ENCODE assay signal across 9 cellular contexts in the genomic region with DNA sequence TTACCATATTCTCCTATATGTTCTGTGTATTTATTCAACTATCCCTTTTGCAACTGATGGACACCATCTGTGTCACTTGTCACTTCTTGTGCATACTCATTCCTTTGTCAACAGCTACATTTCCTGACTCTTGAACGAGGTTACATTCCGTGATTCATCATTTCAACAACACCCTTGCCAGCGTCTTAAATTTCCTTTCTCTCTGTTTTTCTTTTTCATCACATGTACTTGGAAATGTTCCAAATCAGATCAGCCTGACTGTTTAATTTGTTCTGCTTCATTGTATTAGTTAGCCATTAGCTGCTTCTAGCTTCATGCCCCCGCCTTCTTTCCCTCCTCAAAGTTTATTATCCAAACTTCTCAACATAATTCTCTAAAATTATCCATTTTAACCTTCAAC.
DNase-seq lines count a peak whose midpoint lies in the region; ATAC-seq and TF ChIP-seq lines count a peak whose summit lies in the region.
"Had no signal": no experiment of that assay in that cellular context is flagged by ENCODE, and none has a peak within 500 bp of the region (broad histone marks: within the 10 kb centered on the region; RNA-seq: fewer than 3 reads in every experiment).

No MANE protein-coding gene starts in this region.

- TF ChIP-seq RAD21 in Ishikawa (IDR thresholded peaks at IDR 0.05; ENCODE audit: low read depth): no peak

- H3K27me3 Mint-ChIP-seq in activated CD8-positive, alpha-beta T cell treated with anti-CD3 and anti-CD28 coated beads for 36 hours: no peaks in the 10 kb centered on the region

- ATAC-seq in activated CD8-positive, alpha-beta T cell treated with anti-CD3 and anti-CD28 coated beads for 36 hours: no peak

- no peaks in the 10 kb centered on the region for H3K36me3 Mint-ChIP-seq in activated CD8-positive, alpha-beta T cell treated with anti-CD3 and anti-CD28 coated beads for 36 hours (ENCODE audit: low read depth)

- H3K4me1 Mint-ChIP-seq in activated CD8-positive, alpha-beta T cell treated with anti-CD3 and anti-CD28 coated beads for 36 hours (ENCODE audit: low read depth): peaks cover 20% of the 10 kb centered on the region

- DNase-seq in DMS53 (lab: John Stamatoyannopoulos, UW) (peak; percentile 93), astrocyte of the hippocampus (ENCODE audit: low read depth, low spot score) (peak; percentile 76), kidney tubule cell (ENCODE audit: low spot score) (peak; percentile 95), NOMO-1 treated with DMSO at 0.1 percent for 48 hours (lab: John Stamatoyannopoulos, UW; ENCODE audit: unreplicated experiment) (no peak), NCI-H2107 (lab: John Stamatoyannopoulos, UW) (no peak)
- no peak for DNase-seq in activated naive CD4-positive, alpha-beta T cell (lab: John Stamatoyannopoulos, UW)
- no peak for DNase-seq in activated CD8-positive, alpha-beta T cell treated with anti-CD3 and anti-CD28 coated beads for 36 hours

- POLR2A ChIA-PET in activated CD8-positive, alpha-beta T cell treated with anti-CD3 and anti-CD28 coated beads for 36 hours (lab: Charles Lee): no interaction called here

- CTCF ChIA-PET in activated CD8-positive, alpha-beta T cell treated with anti-CD3 and anti-CD28 coated beads for 36 hours (lab: Charles Lee): no interaction called here

- H3K9me3 Mint-ChIP-seq in activated CD8-positive, alpha-beta T cell treated with anti-CD3 and anti-CD28 coated beads for 36 hours: no peaks in the 10 kb centered on the region
- H3K9me3 Mint-ChIP-seq: T-helper 2 cell treated with Interferon-gamma antibody and Interleukin-4, amounts not matched to agents 5 μg/mL and 100 μg/mL, for 36 hours had no signal

- H3K27ac Mint-ChIP-seq in activated CD8-positive, alpha-beta T cell treated with anti-CD3 and anti-CD28 coated beads for 36 hours: no peak overlapping the region
- H3K27ac Mint-ChIP-seq: T-helper 2 cell treated with Interferon-gamma antibody and Interleukin-4, amounts not matched to agents 5 μg/mL and 100 μg/mL, for 36 hours had no signal

- no peak for TF ChIP-seq EP300 in Ishikawa (IDR thresholded peaks at IDR 0.05; ENCODE audit: borderline replicate concordance)

- no peak for TF ChIP-seq CTCF in activated CD8-positive, alpha-beta T cell treated with anti-CD3 and anti-CD28 coated beads for 36 hours (IDR thresholded peaks at IDR 0.05)

- intact Hi-C loops in activated CD8-positive, alpha-beta T cell treated with anti-CD3 and anti-CD28 coated beads for 36 hours (cut with micrococcal nuclease): no loop called here

- H3K4me3 Mint-ChIP-seq in activated CD8-positive, alpha-beta T cell treated with anti-CD3 and anti-CD28 coated beads for 36 hours: no peak overlapping the region
- H3K4me3 Mint-ChIP-seq: T-helper 2 cell treated with Interferon-gamma antibody and Interleukin-4, amounts not matched to agents 5 μg/mL and 100 μg/mL, for 36 hours had no signal

TF ChIP-seq in Ishikawa, 13 proteins besides CTCF, POLR2A, EP300 and RAD21:
- TF ChIP-seq, protein P1, sequence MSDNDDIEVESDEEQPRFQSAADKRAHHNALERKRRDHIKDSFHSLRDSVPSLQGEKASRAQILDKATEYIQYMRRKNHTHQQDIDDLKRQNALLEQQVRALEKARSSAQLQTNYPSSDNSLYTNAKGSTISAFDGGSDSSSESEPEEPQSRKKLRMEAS (IDR thresholded peaks at IDR 0.05): no peak
- TF ChIP-seq CEBPB (IDR thresholded peaks at IDR 0.05) (no peak), NFIC (IDR thresholded peaks at IDR 0.05) (peak; percentile 47; the same call in 1 of the 2 replicates), TEAD4 (IDR thresholded peaks at IDR 0.05) (no peak), CREB1 (IDR thresholded peaks at IDR 0.05; ENCODE audit: low read depth) (no peak)
TF ChIP-seq in Ishikawa: peak in this region for 1.

Comparison
In these comparisons a context has a peak if more than half of its experiments do, and no peak if none do; other contexts are left out.
1. DNase-seq: peak in DMS53 (single experiment), astrocyte of the hippocampus (single experiment) and kidney tubule cell (single experiment); none in NOMO-1 treated with DMSO at 0.1 percent for 48 hours (single experiment), NCI-H2107 (single experiment), activated naive CD4-positive, alpha-beta T cell (0 of 4) and activated CD8-positive, alpha-beta T cell treated with anti-CD3 and anti-CD28 coated beads for 36 hours (single experiment).